9 cellular contexts compared by ENCODE assay signal in the genomic region with DNA sequence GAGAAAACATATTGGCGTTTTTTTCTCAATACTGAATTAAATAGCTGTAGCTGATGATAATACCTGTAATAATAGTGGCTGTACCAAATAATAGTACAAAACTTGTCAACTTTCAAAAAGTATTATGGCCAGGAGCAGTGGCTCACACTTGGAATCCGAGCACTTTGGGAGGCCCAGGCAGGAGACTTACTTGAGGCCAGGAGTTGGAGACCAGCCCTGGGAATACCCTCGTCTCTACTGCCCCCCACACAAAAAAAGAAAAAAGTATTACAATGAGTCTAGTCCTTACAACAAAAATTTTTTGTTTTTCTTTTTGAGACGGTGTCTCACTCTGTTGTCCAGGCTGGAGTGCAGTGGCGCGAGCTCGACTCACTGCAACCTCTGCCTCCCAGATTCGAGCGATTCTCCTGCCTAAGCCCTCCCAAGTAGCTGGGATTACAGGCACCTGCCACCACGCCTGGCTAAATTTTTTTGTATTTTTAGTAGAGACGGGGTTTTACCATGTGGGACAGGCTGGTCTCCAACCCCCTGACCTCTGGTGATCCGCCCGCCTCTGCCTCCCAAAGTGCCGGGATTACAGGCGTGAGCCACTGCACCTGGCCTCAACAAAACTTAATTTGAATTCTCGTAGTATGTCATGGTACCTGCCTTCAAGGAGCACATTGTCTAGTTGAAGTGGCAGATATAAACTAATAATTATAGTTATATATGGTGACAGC. TPM values are rescaled to one million over a fixed set of nuclear protein-coding genes. Genes with fewer than 3 reads are reported as not detected.
DNase-seq lines count a peak whose midpoint lies in the region; ATAC-seq and TF ChIP-seq lines count a peak whose summit lies in the region.
"Had no signal": no experiment of that assay in that cellular context is flagged by ENCODE, and none has a peak within 500 bp of the region (broad histone marks: within the 10 kb centered on the region; RNA-seq: fewer than 3 reads in every experiment).

No MANE protein-coding gene starts in this region.

- H3K9me3 ChIP-seq in BLaER1 treated with 17β-estradiol and CSF1 and Interleukin-3, amounts not matched to agents 10 nM and 100 nM (replicated peaks in 1 of 11): no peaks in the 10 kb centered on the region
- no peaks in the 10 kb centered on the region for H3K9me3 ChIP-seq in Karpas-422 (ENCODE audit: low read length)
- no peaks in the 10 kb centered on the region for H3K9me3 ChIP-seq in colonic mucosa

- peak overlapping the region; percentile 64 to 85 (median 80) for H3K4me3 ChIP-seq in BLaER1 treated with 17β-estradiol and CSF1 and Interleukin-3, amounts not matched to agents 10 nM and 100 nM
- H3K4me3 ChIP-seq in Karpas-422 (ENCODE audit: low read length) (peak overlapping the region; percentile 93), colonic mucosa (peak overlapping the region; percentile 89)

- ATAC-seq in omental fat pad (ENCODE audit: low FRiP score) (no peak), HG03520 (IDR thresholded peaks at IDR 0.05; ENCODE audit: unreplicated experiment) (no peak)
- ATAC-seq in activated CD4-positive, CD25-positive, alpha-beta regulatory T cell treated with anti-CD3 and anti-CD28 coated beads, Interleukin-2, amount 50 U/mL, for 24 hours: no peak

- peaks cover 51 to 61% (median 57%) of the 10 kb centered on the region in 11 experiments for H3K36me3 ChIP-seq in BLaER1 treated with 17β-estradiol and CSF1 and Interleukin-3, amounts not matched to agents 10 nM and 100 nM
- H3K36me3 ChIP-seq in Karpas-422 (ENCODE audit: insufficient read depth, low read length) (peaks cover 49% of the 10 kb centered on the region), colonic mucosa (no peaks in the 10 kb centered on the region)

- H3K4me2 ChIP-seq in BLaER1 treated with 17β-estradiol and CSF1 and Interleukin-3, amounts not matched to agents 10 nM and 100 nM: peak overlapping the region; percentile 78 to 99 (median 93)
- peak overlapping the region; percentile 98 for H3K4me2 ChIP-seq in Karpas-422 (ENCODE audit: low read depth, low read length, poor library complexity, severe bottlenecking)

- peak overlapping the region; percentile 93 to 94 (median 94) for H3K4me3 Mint-ChIP-seq in nephron

- peaks cover 41 to 65% (median 59%) of the 10 kb centered on the region in 10 experiments for H3K4me1 ChIP-seq in BLaER1 treated with 17β-estradiol and CSF1 and Interleukin-3, amounts not matched to agents 10 nM and 100 nM
- H3K4me1 ChIP-seq in Karpas-422 (ENCODE audit: low read length) (peaks cover 46% of the 10 kb centered on the region), colonic mucosa (peaks cover 13% of the 10 kb centered on the region)

- no peaks in the 10 kb centered on the region for H3K9me3 Mint-ChIP-seq in nephron

- peak overlapping the region; percentile 100 for H3K27ac Mint-ChIP-seq in nephron

- H3K36me3 Mint-ChIP-seq in nephron (ENCODE audit: low read depth): peaks cover 53% of the 10 kb centered on the region

- peak overlapping the region; percentile 94 to 100 (median 98) for H3K9ac ChIP-seq in BLaER1 treated with 17β-estradiol and CSF1 and Interleukin-3, amounts not matched to agents 10 nM and 100 nM
- H3K9ac ChIP-seq in Karpas-422 (ENCODE audit: low read length): peak overlapping the region; percentile 99
- H3K9ac ChIP-seq in colonic mucosa (ENCODE audit: low read depth in 2 of 2, low read length in 2 of 2): peak overlapping the region; percentile 89 to 90

- TF ChIP-seq CTCF in colonic mucosa (IDR thresholded peaks at IDR 0.05) (no peak), nephron (IDR thresholded peaks at IDR 0.05; ENCODE audit: unreplicated experiment in 3 of 3) (no peak), omental fat pad (IDR thresholded peaks at IDR 0.05) (no peak)

- peaks cover 42% of the 10 kb centered on the region for H3K4me1 Mint-ChIP-seq in nephron

- DNase-seq in Karpas-422 (no peak), colonic mucosa (no peak), omental fat pad (ENCODE audit: low spot score) (no peak)
- DNase-seq in activated effector memory CD4-positive, alpha-beta T cell treated with Interleukin-2 at 50 U/mL for 16 hours: no peak
- DNase-seq: stimulated activated CD4-positive, alpha-beta T cell treated with anti-CD3 and anti-CD28 coated beads, Interleukin-4, amount 100 ng/mL, for 1 hour had no signal

- H4K20me1 ChIP-seq in BLaER1 treated with 17β-estradiol and CSF1 and Interleukin-3, amounts not matched to agents 10 nM and 100 nM: peaks cover 35 to 52% (median 48%) of the 10 kb centered on the region in 11 experiments; a peak in 21 of 22 replicates
- peaks cover 25% of the 10 kb centered on the region for H4K20me1 ChIP-seq in Karpas-422 (ENCODE audit: insufficient read depth, low read depth, low read length)

- intact Hi-C loops in colonic mucosa (cut with DNase I): no loop called here

- no peaks in the 10 kb centered on the region for H3K27me3 Mint-ChIP-seq in nephron (ENCODE audit: low read depth)

- peaks cover 75% of the 10 kb centered on the region for H3K79me2 ChIP-seq in Karpas-422 (ENCODE audit: low read length)

- no peaks in the 10 kb centered on the region for H3K27me3 ChIP-seq in BLaER1 treated with 17β-estradiol and CSF1 and Interleukin-3, amounts not matched to agents 10 nM and 100 nM
- H3K27me3 ChIP-seq in Karpas-422 (ENCODE audit: low read length) (no peaks in the 10 kb centered on the region), colonic mucosa (no peaks in the 10 kb centered on the region)

- no peaks in the 10 kb centered on the region for H3K9me2 ChIP-seq in Karpas-422 (replicated peaks; ENCODE audit: insufficient read depth, low read length)

- H3K27ac ChIP-seq in BLaER1 treated with 17β-estradiol and CSF1 and Interleukin-3, amounts not matched to agents 10 nM and 100 nM: peak overlapping the region; percentile 86 to 100 (median 98); a peak in 21 of 22 replicates
- H3K27ac ChIP-seq in Karpas-422 (ENCODE audit: low read length): peak overlapping the region; percentile 90
- H3K27ac ChIP-seq in colonic mucosa: peak overlapping the region; percentile 98

- no peak overlapping the region for H2AFZ ChIP-seq in Karpas-422 (ENCODE audit: low read length)

RNA-seq across cellular contexts. Expression of a gene that starts 1.4 kb away (rescaled TPM):
- total RNA-seq in Karpas-422 (2014; rRNA removed; shearing (Covaris generic); ENCODE audit: low replicate concordance): 204 and 258 TPM in 2 replicates
- total RNA-seq in colonic mucosa (100 to 1,000 TPM; 155 to 171 TPM), omental fat pad (100 to 1,000 TPM in 1 of 4 donors, 10 to 100 TPM in 3; 85.4 to 113 (median 93.2) TPM)

RNA-seq across cellular contexts. Expression of a gene that starts 2.1 kb away (rescaled TPM):
- total RNA-seq in Karpas-422 (2014; rRNA removed; shearing (Covaris generic); ENCODE audit: low replicate concordance): 55.1 and 88.3 TPM in 2 replicates
- total RNA-seq in colonic mucosa (10 to 100 TPM; 42.4 to 45.7 TPM), omental fat pad (10 to 100 TPM; 12.5 to 36.7 (median 23.3) TPM)

RNA-seq across cellular contexts. Expression of a gene that starts 50.2 kb away (rescaled TPM):
- total RNA-seq in Karpas-422 (2014; rRNA removed; shearing (Covaris generic); ENCODE audit: low replicate concordance): not detected in 2 replicates
- 10 to 100 TPM in 1 of 2 donors, 1 to 10 TPM in 1; 6.6 to 10.6 TPM for total RNA-seq in colonic mucosa
- total RNA-seq in omental fat pad: 10 to 100 TPM; 14.8 to 27.4 (median 22.1) TPM
